Comparison of ENCODE assay signal across 8 cellular contexts in genomic region chr5:140113699-140114263, GRCh38. TPM values are rescaled to one million over a fixed set of nuclear protein-coding genes. Genes with fewer than 3 reads are reported as not detected.
DNase-seq lines count a peak whose midpoint lies in the region; ATAC-seq and TF ChIP-seq lines count a peak whose summit lies in the region.

TSS of gene PURA (plus strand) at chr5:140114109. CDS start at chr5:140114182, 73 bp downstream.

- H3K27me3 Mint-ChIP-seq in IgD-negative memory B cell: peaks cover 5% of the 10 kb centered on the region

- H3K4me1 Mint-ChIP-seq in IgD-negative memory B cell: peaks cover 40 to 61% (median 48%) of the 10 kb centered on the region in 3 donors

- no peaks in the 10 kb centered on the region for H3K36me3 ChIP-seq in muscle layer of colon (ENCODE audit: insufficient read depth, low read length)

- peak within 1 kb of the TSS; percentile 80 to 88 for H3K4me3 ChIP-seq in muscle layer of colon (ENCODE audit: low read depth in 1 of 2, low read length in 2 of 2)

- peak within 1 kb of the TSS; percentile 87 to 95 (median 94) for H3K27ac Mint-ChIP-seq in IgD-negative memory B cell

- H3K9me3 ChIP-seq in muscle layer of colon (ENCODE audit: low read length): no peaks in the 10 kb centered on the region

- TF ChIP-seq POLR2A in erythroblast (IDR thresholded peaks at IDR 0.05; ENCODE audit: low read length): no peak

- no peaks in the 10 kb centered on the region for H3K36me3 Mint-ChIP-seq in IgD-negative memory B cell

- peak within 1 kb of the TSS; percentile 96 for H3K27ac ChIP-seq in muscle layer of colon (ENCODE audit: low read depth, low read length)

- H3K9ac ChIP-seq in muscle layer of colon (ENCODE audit: low read length): peak within 1 kb of the TSS; percentile 74

- H3K9me3 Mint-ChIP-seq in IgD-negative memory B cell: no peaks in the 10 kb centered on the region

- DNase-seq in DMS53 (lab: John Stamatoyannopoulos, UW) (peak; percentile 98), OCI-M2 (lab: John Stamatoyannopoulos, UW; ENCODE audit: unreplicated experiment) (peak; percentile 28), activated T-cell treated with anti-CD3 and anti-CD28 coated beads for 4 hours (peak; percentile 93), erythroblast (lab: John Stamatoyannopoulos, UW) (peak; percentile 94 to 97)
- peak; percentile 93 to 95 for DNase-seq in stimulated activated CD8-positive, alpha-beta memory T cell treated with anti-CD3 and anti-CD28 coated beads, Interleukin-7, amount 100 ng/mL, for 1 hour (ENCODE audit: low read depth in 2 of 2)

- peaks cover 51% of the 10 kb centered on the region for H3K4me1 ChIP-seq in muscle layer of colon (ENCODE audit: insufficient read depth, low read length)

- H3K27me3 ChIP-seq in muscle layer of colon (ENCODE audit: control insufficient read depth in 1 of 2, insufficient read depth in 2 of 2, low read length in 2 of 2): no peaks in the 10 kb centered on the region

- H3K4me3 Mint-ChIP-seq in IgD-negative memory B cell: peak within 1 kb of the TSS; percentile 93 to 98 (median 96)

- peak; percentile 88 for ATAC-seq in GM21576 (IDR thresholded peaks at IDR 0.05; ENCODE audit: unreplicated experiment)

RNA-seq across cellular contexts. Expression of gene PURA, which starts in this region (rescaled TPM):
- 3.3 TPM for polyA plus RNA-seq in IgD-negative memory B cell

Comparison
In these comparisons a context has a peak if more than half of its experiments do, and no peak if none do; other contexts are left out.
1. Peak in every context shown above with its lines: DNase-seq, ATAC-seq, H3K4me3 ChIP-seq and H3K27ac ChIP-seq.
2. DNase-seq: peak in every context shown above with its lines; median percentile 98 in DMS53; 96 in erythroblast; 94 in stimulated activated CD8-positive, alpha-beta memory T cell treated with anti-CD3 and anti-CD28 coated beads, Interleukin-7, amount 100 ng/mL, for 1 hour; 93 in activated T-cell treated with anti-CD3 and anti-CD28 coated beads for 4 hours; 28 in OCI-M2.